16 cellular contexts compared by ENCODE assay signal in genomic region chr3:120646771-120647449, GRCh38. TPM values are rescaled to one million over a fixed set of nuclear protein-coding genes. Genes with fewer than 3 reads are reported as not detected.
"Had no signal": no experiment of that assay in that cellular context is flagged by ENCODE, and none has a peak within 500 bp of the region (broad histone marks: within the 10 kb centered on the region; RNA-seq: fewer than 3 reads in every experiment).

No MANE protein-coding gene starts in this region.

- H2AFZ ChIP-seq: neural progenitor cell, parathyroid adenoma had no signal

- H3K36me3 ChIP-seq: brain microvascular endothelial cell, left lung, neural progenitor cell had no signal

- H3K9ac ChIP-seq: neural progenitor cell, parathyroid adenoma had no signal

- FAIRE-seq: endometrium had no signal

- DNase-seq: activated CD4-positive, alpha-beta memory T cell treated with anti-CD3 and anti-CD28 coated beads, Interleukin-2, amount 10 ng/mL, durations not matched to agents 7 days and 5 days; activated CD4-positive, alpha-beta T cell treated with anti-CD3 and anti-CD28 coated beads for 1 hour; activated gamma-delta T cell treated with Interleukin-2 at 50 U/mL for 16 hours; activated naive CD8-positive, alpha-beta T cell treated with anti-CD3 and anti-CD28 coated beads for 36 hours; activated T-cell treated with anti-CD3 and anti-CD28 coated beads, Interleukin-2, amount 50 U/mL, for 72 hours; brain microvascular endothelial cell; foreskin fibroblast; glutamatergic neuron; left lung; mesenchymal stem cell; substantia nigra; T-helper 17 cell had no signal

- H3K4me2 ChIP-seq: neural progenitor cell had no signal

- H3K4me1 ChIP-seq: left lung, parathyroid adenoma had no signal

- H3K79me2 ChIP-seq: parathyroid adenoma had no signal

- H3K27me3 ChIP-seq: brain microvascular endothelial cell, left lung, neural progenitor cell had no signal

- H3K9me3 ChIP-seq: left lung had no signal

- H3K27ac ChIP-seq: brain microvascular endothelial cell, left lung, neural progenitor cell, parathyroid adenoma had no signal

- H3K4me3 ChIP-seq: left lung, neural progenitor cell had no signal

RNA-seq across cellular contexts. Expression of gene HGD, which starts 35.1 kb away (rescaled TPM):
- total RNA-seq: esophagus mucosa had no signal
